Comparison of ENCODE assay signal across 9 cellular contexts in genomic region chr17:68777243-68777855, GRCh38.
DNase-seq lines count a peak whose midpoint lies in the region; ATAC-seq, FAIRE-seq and TF ChIP-seq lines count a peak whose summit lies in the region.
"Had no signal": no experiment of that assay in that cellular context is flagged by ENCODE, and none has a peak within 500 bp of the region (broad histone marks: within the 10 kb centered on the region; RNA-seq: fewer than 3 reads in every experiment).

No MANE protein-coding gene starts in this region.

- H3K23me2 ChIP-seq in H9 (ENCODE audit: insufficient read length, low read depth, low read length, poor library complexity, severe bottlenecking) = no peaks in the 10 kb centered on the region

- no peaks in the 10 kb centered on the region for H3K9me3 ChIP-seq in H9 (ENCODE audit: control insufficient read depth, low read depth, low read length)
- H3K9me3 ChIP-seq in right cardiac atrium (ENCODE audit: control insufficient read depth, low read length) = no peaks in the 10 kb centered on the region

- H3K9ac ChIP-seq in H9 (ENCODE audit: extremely low read depth, insufficient read length, low read length) = no peak overlapping the region

- no peak overlapping the region for H2BK12ac ChIP-seq in H9 (ENCODE audit: insufficient read length, low read depth, low read length)

- H3K4me3 ChIP-seq in astrocyte of the cerebellum (ENCODE audit: low read depth, low read length) (no peak overlapping the region), right cardiac atrium (ENCODE audit: low read length) (no peak overlapping the region)

- H3K9me3 Mint-ChIP-seq in H9 = peaks cover 0 to 4% of the 10 kb centered on the region in 2 experiments; a peak in 2 of 5 replicates
- H3K9me3 Mint-ChIP-seq: stimulated activated effector memory CD8-positive, alpha-beta T cell treated with anti-CD3 and anti-CD28 coated beads, Interleukin-12 subunit alpha, Interleukin-12 subunit beta, amount 100 ng/mL, for 72 hours had no signal

- no peak overlapping the region for H4K5ac ChIP-seq in H9 (ENCODE audit: insufficient read length, low read depth, low read length)

- intact Hi-C loops in right cardiac atrium (cut with DNase I) = loop anchor here (5.0 to 10.0 kb wide), 7 partner anchors 130 to 470 kb away; no protein-coding TSS in a partner anchor

- H3K27ac Mint-ChIP-seq in H9 = no peak overlapping the region
- H3K27ac Mint-ChIP-seq: stimulated activated effector memory CD8-positive, alpha-beta T cell treated with anti-CD3 and anti-CD28 coated beads, Interleukin-12 subunit alpha, Interleukin-12 subunit beta, amount 100 ng/mL, for 72 hours had no signal

- DNase-seq in D721Med (ENCODE audit: insufficient read length, low spot score) (no peak), H9 (peak; percentile 69), NCI-H69 (lab: John Stamatoyannopoulos, UW) (peak; percentile 52), astrocyte of the cerebellum (ENCODE audit: low read depth) (peak; percentile 62), right cardiac atrium (peak; percentile 41 to 66 (median 63)), putamen (ENCODE audit: low spot score) (peak; percentile 88)

- TF ChIP-seq CTCF in D721Med (IDR thresholded peaks at IDR 0.05; ENCODE audit: insufficient read depth, missing control alignments) = peak; percentile 89
- peak; percentile 78 for TF ChIP-seq CTCF in H9 (conservative IDR thresholded peaks at IDR 0.05)
- TF ChIP-seq CTCF in astrocyte of the cerebellum (IDR thresholded peaks at IDR 0.05; ENCODE audit: low read depth, low read length, missing control alignments) = peak; percentile 77

- H3K4me1 ChIP-seq in H9 (ENCODE audit: insufficient read depth, low read length) (no peaks in the 10 kb centered on the region), right cardiac atrium (ENCODE audit: control insufficient read depth, insufficient read depth, low read length) (peaks cover 3% of the 10 kb centered on the region)

- H4K20me1 ChIP-seq in H9 (ENCODE audit: control insufficient read depth, insufficient read depth, insufficient read length) = no peaks in the 10 kb centered on the region

- no peak overlapping the region for H2BK15ac ChIP-seq in H9 (ENCODE audit: low read depth, low read length)

- H3K27me3 ChIP-seq in H9 (ENCODE audit: insufficient read depth, low read length) (no peaks in the 10 kb centered on the region), right cardiac atrium (ENCODE audit: control insufficient read depth, insufficient read depth) (no peaks in the 10 kb centered on the region)

- H3K4me3 Mint-ChIP-seq in H9 = no peak overlapping the region
- H3K4me3 Mint-ChIP-seq: stimulated activated effector memory CD8-positive, alpha-beta T cell treated with anti-CD3 and anti-CD28 coated beads, Interleukin-12 subunit alpha, Interleukin-12 subunit beta, amount 100 ng/mL, for 72 hours had no signal

- H3K23ac ChIP-seq in H9 (ENCODE audit: insufficient read length, low read depth, low read length) = no peak overlapping the region

- H2AFZ ChIP-seq in H9 (ENCODE audit: low read length) = peak overlapping the region; percentile 6

- H2AK5ac ChIP-seq in H9 (ENCODE audit: insufficient read length, low read length) = no peak overlapping the region

- no peak overlapping the region for H3K4ac ChIP-seq in H9 (ENCODE audit: low read depth, low read length)

- H3K27ac ChIP-seq in H9 (ENCODE audit: insufficient read length, low read depth, low read length) (no peak overlapping the region), right cardiac atrium (ENCODE audit: low read length) (peak overlapping the region; percentile 20)

- H3K4me1 Mint-ChIP-seq in H9 = peaks cover 16 to 17% of the 10 kb centered on the region in 2 experiments
- H3K4me1 Mint-ChIP-seq: stimulated activated effector memory CD8-positive, alpha-beta T cell treated with anti-CD3 and anti-CD28 coated beads, Interleukin-12 subunit alpha, Interleukin-12 subunit beta, amount 100 ng/mL, for 72 hours had no signal

- ATAC-seq in right cardiac atrium (peak; percentile 81), HG02884 (IDR thresholded peaks at IDR 0.05; ENCODE audit: unreplicated experiment) (no peak), GM21723 (IDR thresholded peaks at IDR 0.05; ENCODE audit: unreplicated experiment) (no peak)
- ATAC-seq: stimulated activated effector memory CD8-positive, alpha-beta T cell treated with anti-CD3 and anti-CD28 coated beads, Interleukin-12 subunit alpha, Interleukin-12 subunit beta, amount 100 ng/mL, for 72 hours had no signal

- no CpG with 5 or more reads among the region's 5 CpGs for WGBS in H9 (ENCODE audit: extremely low coverage, insufficient read length, low lambda C conversion rate)
- 24% methylated on average over 5 of the region's 5 CpGs for WGBS in right cardiac atrium

- no peak overlapping the region for H3T11ph ChIP-seq in H9 (ENCODE audit: low read length)

- no peak overlapping the region for H3K4me2 ChIP-seq in H9 (ENCODE audit: insufficient read depth, insufficient read length, low read length)

- no peaks in the 10 kb centered on the region for H3K79me2 ChIP-seq in H9 (ENCODE audit: insufficient read depth, low read length)

- FAIRE-seq in D721Med (lab: Jason Lieb, UNC) = no peak

- peaks cover 6% of the 10 kb centered on the region; the same call in 1 of the 2 replicates for H3K27me3 Mint-ChIP-seq in H9 (ENCODE audit: low read depth)

- H4K91ac ChIP-seq in H9 (ENCODE audit: insufficient read length, low read depth, low read length) = no peak overlapping the region

- no peak overlapping the region for H4K8ac ChIP-seq in H9 (replicated peaks; ENCODE audit: insufficient read length, low read depth, low read length)

- peaks cover 0 to 7% (median 0%) of the 10 kb centered on the region in 3 experiments; a peak in 1 of 7 replicates for H3K36me3 Mint-ChIP-seq in H9 (ENCODE audit: insufficient read depth in 1 of 3, low read depth in 3 of 3)
- H3K36me3 Mint-ChIP-seq: stimulated activated effector memory CD8-positive, alpha-beta T cell treated with anti-CD3 and anti-CD28 coated beads, Interleukin-12 subunit alpha, Interleukin-12 subunit beta, amount 100 ng/mL, for 72 hours had no signal

- no peak overlapping the region for H2BK120ac ChIP-seq in H9 (ENCODE audit: low read depth, low read length, poor library complexity, severe bottlenecking)

- in situ Hi-C loops in astrocyte of the cerebellum (cut with HindIII; ENCODE audit: low sequenced_read_pairs) = loop anchor here (5.0 kb wide), 1 partner anchor 315 kb away; no protein-coding TSS in a partner anchor

- H3K79me1 ChIP-seq in H9 (ENCODE audit: insufficient read depth, low read depth, low read length, poor library complexity, severe bottlenecking) = no peaks in the 10 kb centered on the region

- H2BK5ac ChIP-seq in H9 (ENCODE audit: insufficient read length, low read length) = no peak overlapping the region

- no peak overlapping the region for H2BK20ac ChIP-seq in H9 (ENCODE audit: low read depth, low read length, poor library complexity, severe bottlenecking)

- no peak overlapping the region for H3K18ac ChIP-seq in H9 (ENCODE audit: insufficient read length, low read depth, low read length)

- H3K14ac ChIP-seq in H9 (ENCODE audit: insufficient read depth, low read length) = no peak overlapping the region

- no peak overlapping the region for H3K56ac ChIP-seq in H9 (ENCODE audit: insufficient read length, low read depth, low read length)

Comparison
In these comparisons a context has a peak if more than half of its experiments do, and no peak if none do; other contexts are left out.
1. ATAC-seq: peak in right cardiac atrium (2 of 2); none in HG02884 (single experiment) and GM21723 (single experiment).
2. Peak in every context shown above with its lines, with median percentiles within 50 percentile points of each other: CTCF ChIP-seq.